Comparison of ENCODE assay signal across 13 cellular contexts in the genomic region with DNA sequence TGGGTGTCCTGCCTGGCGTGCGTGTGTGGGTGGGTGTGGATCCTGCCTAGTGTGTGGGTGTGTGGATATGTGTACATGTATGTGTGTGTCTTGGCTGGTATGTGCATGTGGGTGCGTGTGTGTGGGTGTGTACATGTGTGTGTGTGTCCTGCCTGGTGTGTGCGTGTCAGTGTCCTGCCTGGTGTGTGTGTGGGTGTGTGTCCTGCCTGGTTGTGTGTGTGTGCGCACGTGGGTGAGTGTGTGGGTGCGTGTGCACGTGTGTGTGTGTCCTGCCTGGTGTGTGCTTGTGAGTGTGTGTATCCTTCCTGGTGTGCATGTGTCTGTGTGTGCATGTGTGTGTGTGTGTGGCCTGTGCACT.
"Had no signal": no experiment of that assay in that cellular context is flagged by ENCODE, and none has a peak within 500 bp of the region (broad histone marks: within the 10 kb centered on the region; RNA-seq: fewer than 3 reads in every experiment).

No MANE protein-coding gene starts in this region.

- DNase-seq: activated CD4-positive, alpha-beta T cell treated with anti-CD3 and anti-CD28 coated beads, Interleukin-2, amount 10 ng/mL, durations not matched to agents 7 days and 5 days; activated CD8-positive, alpha-beta memory T cell treated with anti-CD3 and anti-CD28 coated beads for 24 hours; activated naive CD4-positive, alpha-beta T cell; dorsolateral prefrontal cortex; endodermal cell; erythroblast; midbrain; retina had no signal

- FAIRE-seq: islet of Langerhans had no signal

- H3K4me3 ChIP-seq: dorsolateral prefrontal cortex, lung, upper lobe of left lung had no signal

- H3K36me3 ChIP-seq: neutrophil, upper lobe of left lung had no signal

- H3K27ac ChIP-seq: neutrophil had no signal

- H3K27me3 ChIP-seq: neutrophil, upper lobe of left lung had no signal

- ATAC-seq: stimulated activated effector memory CD8-positive, alpha-beta T cell treated with anti-CD3 and anti-CD28 coated beads, Interleukin-12 subunit alpha, Interleukin-12 subunit beta, amount 100 ng/mL, for 72 hours had no signal

- H3K9me3 ChIP-seq: neutrophil, upper lobe of left lung had no signal
